Comparison of ENCODE assay signal across 21 cellular contexts in genomic region chr11:48087422-48087821, GRCh38.
DNase-seq lines count a peak whose midpoint lies in the region; ATAC-seq and TF ChIP-seq lines count a peak whose summit lies in the region.
"Had no signal": no experiment of that assay in that cellular context is flagged by ENCODE, and none has a peak within 500 bp of the region (broad histone marks: within the 10 kb centered on the region; RNA-seq: fewer than 3 reads in every experiment).

No MANE protein-coding gene starts in this region.

- H3K27ac Mint-ChIP-seq in CD4-positive, CD25-positive, alpha-beta regulatory T cell, result peak overlapping the region in 2 of 3 donors; percentile 23 to 48
- peak overlapping the region; percentile 2 for H3K27ac Mint-ChIP-seq in stimulated activated naive B cell treated with anti-CD40 and anti-IgM and Interleukin-4, amounts not matched to agents 10 μg/mL and 1 μg/mL and 100 μg/mL, for 72 hours

- intact Hi-C loops in heart right ventricle (cut with DNase I), result loop anchor here in 2 of 10 donors (10.0 kb wide), 2 partner anchors 63 to 73 kb away; no protein-coding TSS in a partner anchor

- H3K4me3 ChIP-seq in BLaER1 (no peak overlapping the region), heart right ventricle (no peak overlapping the region)
- no peak overlapping the region for H3K4me3 ChIP-seq in CD4-positive, CD25-positive, alpha-beta regulatory T cell (ENCODE audit: low read depth, low read length)
- H3K4me3 ChIP-seq: PC-9 had no signal

- H3K27me3 Mint-ChIP-seq in CD4-positive, CD25-positive, alpha-beta regulatory T cell, result no peaks in the 10 kb centered on the region
- H3K27me3 Mint-ChIP-seq in stimulated activated naive B cell treated with anti-CD40 and anti-IgM and Interleukin-4, amounts not matched to agents 10 μg/mL and 1 μg/mL and 100 μg/mL, for 72 hours, result no peaks in the 10 kb centered on the region
- H3K27me3 Mint-ChIP-seq: CD4-positive, alpha-beta memory T cell; T-cell had no signal

- H3K36me3 ChIP-seq in BLaER1, result 0 out of 2 replicates have a peak, but pooled peaks cover 2% of the 10 kb centered on the region
- peaks cover 7% of the 10 kb centered on the region for H3K36me3 ChIP-seq in CD4-positive, CD25-positive, alpha-beta regulatory T cell (ENCODE audit: control insufficient read depth, insufficient read depth, low read length)
- H3K36me3 ChIP-seq in heart right ventricle, result no peaks in the 10 kb centered on the region
- H3K36me3 ChIP-seq: BE2C had no signal

- peaks cover 10% of the 10 kb centered on the region; the same call in 1 of the 2 replicates for H3K9me3 ChIP-seq in BLaER1
- no peaks in the 10 kb centered on the region for H3K9me3 ChIP-seq in CD4-positive, CD25-positive, alpha-beta regulatory T cell (ENCODE audit: control insufficient read depth in 2 of 2, low read length in 2 of 2)
- no peaks in the 10 kb centered on the region for H3K9me3 ChIP-seq in heart right ventricle
- H3K9me3 ChIP-seq: BE2C had no signal

- no peaks in the 10 kb centered on the region for H3K9me3 Mint-ChIP-seq in CD4-positive, CD25-positive, alpha-beta regulatory T cell
- H3K9me3 Mint-ChIP-seq in stimulated activated naive B cell treated with anti-CD40 and anti-IgM and Interleukin-4, amounts not matched to agents 10 μg/mL and 1 μg/mL and 100 μg/mL, for 72 hours, result peaks cover 0 to 2% of the 10 kb centered on the region in 2 donors
- H3K9me3 Mint-ChIP-seq: CD4-positive, alpha-beta memory T cell; T-cell had no signal

- WGBS in heart right ventricle, 2 donors, result 92 to 93% methylated on average over 2 of the region's 2 CpGs

- H3K9ac ChIP-seq in BLaER1, result no peak overlapping the region

- H3K27ac ChIP-seq in BLaER1, result no peak overlapping the region
- H3K27ac ChIP-seq in CD4-positive, CD25-positive, alpha-beta regulatory T cell (ENCODE audit: insufficient read depth, low read length, poor library complexity, severe bottlenecking), result no peak overlapping the region
- H3K27ac ChIP-seq in VCaP, result peak overlapping the region; percentile 96
- no peak overlapping the region for H3K27ac ChIP-seq in heart right ventricle

- H3K4me2 ChIP-seq in BLaER1, result peak overlapping the region; percentile 25; the same call in 1 of the 2 replicates
- H3K4me2 ChIP-seq: PC-9 had no signal

- peaks cover 30 to 80% (median 58%) of the 10 kb centered on the region in 4 donors for H3K4me1 Mint-ChIP-seq in CD4-positive, CD25-positive, alpha-beta regulatory T cell
- peaks cover 43 to 70% of the 10 kb centered on the region in 2 donors for H3K4me1 Mint-ChIP-seq in stimulated activated naive B cell treated with anti-CD40 and anti-IgM and Interleukin-4, amounts not matched to agents 10 μg/mL and 1 μg/mL and 100 μg/mL, for 72 hours

- no peak for ATAC-seq in CD4-positive, CD25-positive, alpha-beta regulatory T cell (ENCODE audit: low read depth in 2 of 2)
- no peak for ATAC-seq in stimulated activated naive B cell treated with anti-CD40 and anti-IgM and Interleukin-4, amounts not matched to agents 10 μg/mL and 1 μg/mL and 100 μg/mL, for 72 hours (replicated peaks)
- ATAC-seq in heart right ventricle (no peak), GM18907 (IDR thresholded peaks at IDR 0.05; ENCODE audit: unreplicated experiment) (no peak)
- ATAC-seq: T-cell had no signal

- no peaks in the 10 kb centered on the region for H3K27me3 ChIP-seq in BLaER1
- H3K27me3 ChIP-seq in CD4-positive, CD25-positive, alpha-beta regulatory T cell (ENCODE audit: control insufficient read depth, insufficient read depth, low read length), result no peaks in the 10 kb centered on the region
- no peaks in the 10 kb centered on the region for H3K27me3 ChIP-seq in heart right ventricle
- H3K27me3 ChIP-seq: BE2C had no signal

- no peak for TF ChIP-seq CTCF in VCaP (conservative IDR thresholded peaks at IDR 0.05)
- TF ChIP-seq CTCF in heart right ventricle (IDR thresholded peaks at IDR 0.05), result no peak

- no peak for DNase-seq in CD4-positive, CD25-positive, alpha-beta regulatory T cell
- DNase-seq in stimulated activated naive B cell treated with anti-CD40 and anti-IgM and Interleukin-4, amounts not matched to agents 10 μg/mL and 1 μg/mL and 100 μg/mL, for 72 hours, result no peak
- DNase-seq in heart right ventricle (no peak), NCI-H69 (lab: John Stamatoyannopoulos, UW) (no peak)
- DNase-seq: ACHN; BE2C; CD4-positive, alpha-beta memory T cell; COR-L47; GOT3; HCEC 1CT; Kasumi-1; NCI-H1105; NCI-H1436 treated with DMSO at 0.1 percent for 48 hours; NCI-H524; NCI-H774; PC-9; Right ventricle myocardium superior; T-cell had no signal

- H3K4me3 Mint-ChIP-seq in CD4-positive, CD25-positive, alpha-beta regulatory T cell, result no peak overlapping the region
- no peak overlapping the region for H3K4me3 Mint-ChIP-seq in stimulated activated naive B cell treated with anti-CD40 and anti-IgM and Interleukin-4, amounts not matched to agents 10 μg/mL and 1 μg/mL and 100 μg/mL, for 72 hours
- H3K4me3 Mint-ChIP-seq: CD4-positive, alpha-beta memory T cell; T-cell had no signal

- H3K36me3 Mint-ChIP-seq in CD4-positive, CD25-positive, alpha-beta regulatory T cell, result peaks cover 10% of the 10 kb centered on the region
- peaks cover 3 to 7% of the 10 kb centered on the region in 2 donors for H3K36me3 Mint-ChIP-seq in stimulated activated naive B cell treated with anti-CD40 and anti-IgM and Interleukin-4, amounts not matched to agents 10 μg/mL and 1 μg/mL and 100 μg/mL, for 72 hours

- no peaks in the 10 kb centered on the region for H4K20me1 ChIP-seq in BLaER1

- H3K4me1 ChIP-seq in BLaER1, result peaks cover 18% of the 10 kb centered on the region
- peaks cover 30% of the 10 kb centered on the region for H3K4me1 ChIP-seq in CD4-positive, CD25-positive, alpha-beta regulatory T cell (ENCODE audit: control insufficient read depth, insufficient read depth, low read length, poor library complexity, severe bottlenecking)
- H3K4me1 ChIP-seq in heart right ventricle, result peaks cover 0 to 37% (median 12%) of the 10 kb centered on the region in 9 donors
- H3K4me1 ChIP-seq: BE2C had no signal
